ENCODE assay signal across 8 cellular contexts in the genomic region with DNA sequence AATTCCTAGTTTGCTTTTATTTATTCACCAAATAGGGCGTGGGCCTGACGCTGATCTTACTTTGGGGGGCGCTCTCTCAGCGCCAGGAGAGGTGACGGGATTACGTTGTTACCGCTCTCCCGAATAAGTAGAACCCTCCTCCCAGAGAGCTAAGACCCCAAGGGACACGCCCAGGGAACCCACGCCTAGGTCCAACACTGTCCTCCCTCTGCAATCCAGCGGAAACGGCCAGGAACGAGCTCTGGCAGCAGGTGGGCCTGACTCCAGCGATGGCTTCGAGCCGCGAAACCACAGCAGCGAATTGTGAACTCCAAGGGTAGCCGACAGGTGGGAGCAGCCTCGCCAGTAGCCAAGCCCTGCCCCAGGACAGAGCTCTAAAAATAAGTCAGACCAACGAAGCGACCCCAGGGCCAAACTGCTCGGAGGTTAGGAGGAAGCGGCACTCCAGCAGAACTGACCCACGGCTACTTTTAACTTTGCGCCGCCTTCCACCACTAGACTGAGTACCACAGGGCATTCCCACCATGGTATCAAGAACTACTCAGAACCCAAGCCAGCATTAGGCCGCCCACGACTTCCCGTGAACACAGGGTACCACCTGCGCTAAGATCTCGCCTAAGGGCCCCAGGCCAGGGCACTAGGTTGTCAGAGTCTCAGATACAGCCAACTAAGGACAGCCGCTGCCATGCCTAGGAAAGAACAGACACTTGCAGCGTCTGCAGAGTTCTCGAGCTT. TPM values are rescaled to one million over a fixed set of nuclear protein-coding genes. Genes with fewer than 3 reads are reported as not detected.
DNase-seq lines count a peak whose midpoint lies in the region; ATAC-seq and TF ChIP-seq lines count a peak whose summit lies in the region.

No MANE protein-coding gene starts in this region.

- peak; percentile 57 for TF ChIP-seq CTCF in GM13977 (IDR thresholded peaks at IDR 0.05; ENCODE audit: extremely low read depth, insufficient read depth, missing control alignments)
- TF ChIP-seq CTCF in dorsolateral prefrontal cortex (IDR thresholded peaks at IDR 0.05 in 54 of 56, conservative IDR thresholded peaks at IDR 0.05 in 2 of 56; ENCODE audit: low read depth in 1 of 56, partially characterized antibody in 56 of 56), result peak in 4 of 56 donors; percentile 9 to 32 (median 19)

- intact Hi-C loops in dorsolateral prefrontal cortex (cut with DNase I), result loop anchor here (2.0 to 10.0 kb wide), 5 partner anchors 118 to 304 kb away; partner anchors contain the start of genes IMP3 (in 2 of the 2), C15orf39 (in 1 of the 2), COMMD4 (in 1 of the 2) and PTPN9 (in 1 of the 2)

- ATAC-seq in HG02759 (IDR thresholded peaks at IDR 0.05; ENCODE audit: unreplicated experiment), result no peak
- no peak for ATAC-seq in GM19035 (IDR thresholded peaks at IDR 0.05; ENCODE audit: unreplicated experiment)

- peak overlapping the region; percentile 59 to 99 (median 94) for H3K27ac ChIP-seq in dorsolateral prefrontal cortex

- H3K4me3 ChIP-seq in dorsolateral prefrontal cortex, result peak overlapping the region; percentile 49 to 98 (median 90)

- DNase-seq in GM13977 (ENCODE audit: low spot score) (no peak), NCI-H2196 treated with DMSO at 0.1 percent for 48 hours (lab: John Stamatoyannopoulos, UW; ENCODE audit: unreplicated experiment) (peak; percentile 9), dorsolateral prefrontal cortex (peak in 8 of 10 donors; percentile 9 to 57 (median 28)), mucosa of gallbladder (ENCODE audit: low spot score) (peak; percentile 38)
- peak; percentile 55 to 63 for DNase-seq in activated CD4-positive, alpha-beta T cell treated with anti-CD3 and anti-CD28 coated beads, Interleukin-2, amount 50 U/mL, for 24 hours (ENCODE audit: low read depth in 1 of 2, low spot score in 1 of 2)
- peak; percentile 2 to 29 for DNase-seq in stimulated activated CD8-positive, alpha-beta memory T cell treated with anti-CD3 and anti-CD28 coated beads, Interleukin-4, amount 100 ng/mL, for 1 hour (ENCODE audit: low read depth in 2 of 2, low spot score in 1 of 2)

- H3K27me3 ChIP-seq in dorsolateral prefrontal cortex, result no peaks in the 10 kb centered on the region

- in situ Hi-C loops in GM13977 (cut with MboI; ENCODE audit: low pct_unique_long_range_greater_than_20kb, low sequenced_read_pairs, unreplicated experiment), result no loop called here

RNA-seq across cellular contexts. Expression of gene SIN3A, which starts 1.6 kb away (rescaled TPM):
- total RNA-seq in dorsolateral prefrontal cortex (10 to 100 TPM; 30.7 to 68.7 (median 47.9) TPM), mucosa of gallbladder (65.5 TPM)
